Comparison of ENCODE assay signal across 11 cellular contexts in the genomic region with DNA sequence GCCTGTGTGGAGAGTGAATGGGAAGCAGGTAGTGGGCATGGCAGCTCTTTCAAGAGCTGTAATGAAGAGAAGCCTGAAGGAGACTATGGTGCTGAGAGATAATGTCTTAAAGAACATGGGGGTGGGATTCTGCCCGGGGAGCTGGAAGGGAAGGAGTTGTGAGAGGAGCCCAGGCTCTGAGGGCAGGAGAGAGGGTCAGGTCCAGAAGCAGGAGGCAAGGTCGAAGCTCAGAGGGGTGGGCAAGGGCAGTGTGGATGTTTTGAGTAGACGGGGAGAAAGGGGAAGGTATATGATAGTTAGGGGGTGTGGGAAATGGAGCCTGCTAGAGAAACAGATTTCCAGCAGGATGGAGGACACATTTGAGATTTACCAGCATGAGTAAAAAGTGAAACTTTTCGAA. TPM values are rescaled to one million over a fixed set of nuclear protein-coding genes. Genes with fewer than 3 reads are reported as not detected.
DNase-seq lines count a peak whose midpoint lies in the region; ATAC-seq and TF ChIP-seq lines count a peak whose summit lies in the region.
"Had no signal": no experiment of that assay in that cellular context is flagged by ENCODE, and none has a peak within 500 bp of the region (broad histone marks: within the 10 kb centered on the region; RNA-seq: fewer than 3 reads in every experiment).

No MANE protein-coding gene starts in this region.

- H3K9me3 Mint-ChIP-seq in Calu3 (ENCODE audit: low read depth, unreplicated experiment) = no peaks in the 10 kb centered on the region
- no peaks in the 10 kb centered on the region for H3K9me3 Mint-ChIP-seq in activated T-cell treated with anti-CD3 and anti-CD28 coated beads, Interleukin-2, amount 50 U/mL, for 72 hours

- TF ChIP-seq CTCF in Calu3 (IDR thresholded peaks at IDR 0.05; ENCODE audit: unreplicated experiment) (no peak), mucosa of descending colon (IDR thresholded peaks at IDR 0.05) (no peak), upper lobe of left lung (IDR thresholded peaks at IDR 0.05) (no peak)

- peaks cover 41% of the 10 kb centered on the region for H3K4me1 ChIP-seq in BLaER1
- peaks cover 26% of the 10 kb centered on the region for H3K4me1 ChIP-seq in mucosa of descending colon (ENCODE audit: low read depth)
- H3K4me1 ChIP-seq in upper lobe of left lung = peaks cover 27 to 41% (median 35%) of the 10 kb centered on the region in 4 donors
- H3K4me1 ChIP-seq: Caco-2 had no signal

- intact Hi-C loops in Calu3 (cut with micrococcal nuclease; ENCODE audit: unreplicated experiment) (no loop called here), mucosa of descending colon (cut with DNase I, micrococcal nuclease) (no loop called here)

- CTCF ChIA-PET in Calu3 (lab: Charles Lee) = interaction anchor here (1.2 to 1.7 kb wide), 4 partner anchors 9 to 27 kb away, joined by 3 to 7 read pairs (median 4); no protein-coding TSS in a partner anchor

- peak overlapping the region; percentile 96 for H3K9ac ChIP-seq in BLaER1

- H3K27ac ChIP-seq in BLaER1 (no peak overlapping the region), upper lobe of left lung (no peak overlapping the region)
- H3K27ac ChIP-seq: SJCRH30 had no signal

- no peak overlapping the region for H3K27ac Mint-ChIP-seq in Calu3 (ENCODE audit: unreplicated experiment)
- peak overlapping the region; percentile 26 for H3K27ac Mint-ChIP-seq in activated T-cell treated with anti-CD3 and anti-CD28 coated beads, Interleukin-2, amount 50 U/mL, for 72 hours

- H3K36me3 Mint-ChIP-seq in Calu3 (ENCODE audit: insufficient read depth, unreplicated experiment) = peaks cover 29% of the 10 kb centered on the region
- no peaks in the 10 kb centered on the region for H3K36me3 Mint-ChIP-seq in activated T-cell treated with anti-CD3 and anti-CD28 coated beads, Interleukin-2, amount 50 U/mL, for 72 hours (ENCODE audit: insufficient read depth in 2 of 2)

- H3K9me3 ChIP-seq in BLaER1 = no peaks in the 10 kb centered on the region
- no peaks in the 10 kb centered on the region for H3K9me3 ChIP-seq in mucosa of descending colon
- H3K9me3 ChIP-seq in upper lobe of left lung = no peaks in the 10 kb centered on the region
- H3K9me3 ChIP-seq: Caco-2, SJCRH30 had no signal

- H3K4me3 ChIP-seq in BLaER1 (no peak overlapping the region), mucosa of descending colon (no peak overlapping the region), upper lobe of left lung (no peak overlapping the region)
- H3K4me3 ChIP-seq: SJCRH30 had no signal

- H3K4me3 Mint-ChIP-seq in Calu3 (ENCODE audit: low read depth, unreplicated experiment) = peak overlapping the region; percentile 94
- H3K4me3 Mint-ChIP-seq in activated T-cell treated with anti-CD3 and anti-CD28 coated beads, Interleukin-2, amount 50 U/mL, for 72 hours = peak overlapping the region; percentile 76 to 95

- peaks cover 50% of the 10 kb centered on the region for H3K36me3 ChIP-seq in BLaER1
- no peaks in the 10 kb centered on the region for H3K36me3 ChIP-seq in mucosa of descending colon (ENCODE audit: low read depth)
- peaks cover 0 to 45% (median 33%) of the 10 kb centered on the region in 4 donors for H3K36me3 ChIP-seq in upper lobe of left lung

- H4K20me1 ChIP-seq in BLaER1 = peaks cover 82% of the 10 kb centered on the region

- ATAC-seq in activated T-cell treated with anti-CD3 and anti-CD28 coated beads, Interleukin-2, amount 50 U/mL, for 72 hours (replicated peaks in 1 of 2) = no peak
- ATAC-seq in mucosa of descending colon = no peak
- no peak for ATAC-seq in upper lobe of left lung (ENCODE audit: low FRiP score in 2 of 2)
- ATAC-seq in GM18502 (IDR thresholded peaks at IDR 0.05; ENCODE audit: poor library complexity, unreplicated experiment) = no peak

- 82 to 85% methylated on average over 4 of the region's 4 CpGs for WGBS in upper lobe of left lung, 2 donors

- no TSS peak for BruUV-seq in Calu3 (replicated peaks; lab: Mats Ljungman, UMichigan)

- no peak for TF ChIP-seq EP300 in upper lobe of left lung (IDR thresholded peaks at IDR 0.05)

- H3K4me1 Mint-ChIP-seq in Calu3 (ENCODE audit: low read depth, unreplicated experiment) = peaks cover 27% of the 10 kb centered on the region
- peaks cover 33% of the 10 kb centered on the region for H3K4me1 Mint-ChIP-seq in activated T-cell treated with anti-CD3 and anti-CD28 coated beads, Interleukin-2, amount 50 U/mL, for 72 hours (ENCODE audit: low read depth)

- DNase-seq in Calu3 = no peak
- no peak for DNase-seq in activated T-cell treated with anti-CD3 and anti-CD28 coated beads, Interleukin-2, amount 50 U/mL, for 72 hours
- peak in 2 of 3 donors; percentile 5 to 14 for DNase-seq in mucosa of descending colon
- DNase-seq in CD1c-positive myeloid dendritic cell (ENCODE audit: extremely low spot score) = no peak
- no peak for DNase-seq in upper lobe of left lung
- DNase-seq in NCI-H774 (lab: John Stamatoyannopoulos, UW) = no peak
- DNase-seq: Caco-2, NCI-H1417 treated with DMSO at 0.1 percent for 48 hours, SJCRH30 had no signal

- H3K27me3 ChIP-seq in BLaER1 (no peaks in the 10 kb centered on the region), upper lobe of left lung (no peaks in the 10 kb centered on the region)
- H3K27me3 ChIP-seq: SJCRH30 had no signal

- TF ChIP-seq POLR2A in upper lobe of left lung (IDR thresholded peaks at IDR 0.05) = no peak

- H3K27me3 Mint-ChIP-seq in Calu3 (ENCODE audit: unreplicated experiment) = no peaks in the 10 kb centered on the region
- H3K27me3 Mint-ChIP-seq in activated T-cell treated with anti-CD3 and anti-CD28 coated beads, Interleukin-2, amount 50 U/mL, for 72 hours (ENCODE audit: low read depth) = no peaks in the 10 kb centered on the region

- H3K4me2 ChIP-seq in BLaER1 = peak overlapping the region; percentile 90

RNA-seq across cellular contexts. Expression of gene CAPN10, which starts 2.1 kb away (rescaled TPM):
- total RNA-seq in Calu3 (2022) (49.3 and 52.6 TPM in 2 replicates), mucosa of descending colon (10 to 100 TPM; 34.0 to 55.5 (median 40.4) TPM), upper lobe of left lung (100 to 1,000 TPM in 1 of 6 donors, 10 to 100 TPM in 5; 35.3 to 118 (median 38.9) TPM)
- 10 to 100 TPM; 36.9 to 43.7 TPM for total RNA-seq in activated T-cell treated with anti-CD3 and anti-CD28 coated beads, Interleukin-2, amount 50 U/mL, for 72 hours

RNA-seq across cellular contexts. Expression of gene RNPEPL1, which starts 20.4 kb away (rescaled TPM):
- total RNA-seq in Calu3 (2022) (80.6 and 82.9 TPM in 2 replicates), mucosa of descending colon (100 to 1,000 TPM in 1 of 3 donors, 10 to 100 TPM in 2; 76.4 to 119 (median 76.9) TPM), upper lobe of left lung (100 to 1,000 TPM in 5 of 6 donors, 10 to 100 TPM in 1; 71.0 to 264 (median 123) TPM)
- 10 to 100 TPM; 74.0 to 77.3 TPM for total RNA-seq in activated T-cell treated with anti-CD3 and anti-CD28 coated beads, Interleukin-2, amount 50 U/mL, for 72 hours

RNA-seq across cellular contexts. Expression of gene DUSP28, which starts 28.5 kb away (rescaled TPM):
- 5.1 and 8.5 TPM in 2 replicates for total RNA-seq in Calu3 (2022)
- total RNA-seq in activated T-cell treated with anti-CD3 and anti-CD28 coated beads, Interleukin-2, amount 50 U/mL, for 72 hours = 1 to 10 TPM; 7.1 to 7.3 TPM
- total RNA-seq in mucosa of descending colon = 1 to 10 TPM; 3.5 to 5.3 (median 4.3) TPM
- 10 to 100 TPM in 1 of 6 donors, 1 to 10 TPM in 5; 3.2 to 30.4 (median 5.7) TPM for total RNA-seq in upper lobe of left lung

RNA-seq across cellular contexts. Expression of gene ANKMY1, which starts 30.9 kb away (rescaled TPM):
- total RNA-seq in Calu3 (2022) (34.9 and 38.2 TPM in 2 replicates), mucosa of descending colon (10 to 100 TPM; 23.0 to 32.7 (median 23.5) TPM), upper lobe of left lung (10 to 100 TPM; 23.7 to 97.4 (median 26.9) TPM)
- 10 to 100 TPM; 31.6 to 44.9 TPM for total RNA-seq in activated T-cell treated with anti-CD3 and anti-CD28 coated beads, Interleukin-2, amount 50 U/mL, for 72 hours

RNA-seq across cellular contexts. Expression of gene GPR35, which starts 36.6 kb away (rescaled TPM):
- total RNA-seq in Calu3 (2022) = 40.3 and 49.4 TPM in 2 replicates
- total RNA-seq in activated T-cell treated with anti-CD3 and anti-CD28 coated beads, Interleukin-2, amount 50 U/mL, for 72 hours = 10 to 100 TPM; 48.2 to 50.7 TPM
- total RNA-seq in mucosa of descending colon = 100 to 1,000 TPM in 1 of 3 donors, 10 to 100 TPM in 2; 47.1 to 132 (median 76.8) TPM
- total RNA-seq in upper lobe of left lung = 10 to 100 TPM in 1 of 6 donors, 1 to 10 TPM in 5; 1.9 to 14.7 (median 4.6) TPM

Comparison
In these comparisons a context has a peak if more than half of its experiments do, and no peak if none do; other contexts are left out.
1. DNase-seq: peak in mucosa of descending colon (2 of 3); none in Calu3 (single experiment), activated T-cell treated with anti-CD3 and anti-CD28 coated beads, Interleukin-2, amount 50 U/mL, for 72 hours (0 of 2), CD1c-positive myeloid dendritic cell (single experiment), upper lobe of left lung (0 of 2) and NCI-H774 (single experiment).